8 cellular contexts compared by ENCODE assay signal in genomic region chrX:56232221-56233082, GRCh38. TPM values are rescaled to one million over a fixed set of nuclear protein-coding genes. Genes with fewer than 3 reads are reported as not detected.
DNase-seq lines count a peak whose midpoint lies in the region; ATAC-seq and TF ChIP-seq lines count a peak whose summit lies in the region.

KLF8 (plus strand) TSS chrX:56232356; CDS start chrX:56233335, 979 bp downstream.

- H3K4me1 ChIP-seq in heart left ventricle, result peaks cover 0 to 27% (median 1%) of the 10 kb centered on the region in 12 donors
- H3K4me1 ChIP-seq in rectal smooth muscle tissue (ENCODE audit: control insufficient read depth, insufficient read depth, low read length), result no peaks in the 10 kb centered on the region

- peak; percentile 0 for DNase-seq in DMS53 treated with DMSO at 0.1 percent for 48 hours (lab: John Stamatoyannopoulos, UW; ENCODE audit: unreplicated experiment)
- peak; percentile 19 for DNase-seq in LHCN-M2 (ENCODE audit: low read depth)
- DNase-seq in activated effector memory CD4-positive, alpha-beta T cell treated with Interleukin-2 at 50 U/mL for 16 hours, result peak; percentile 18
- peak; percentile 34 to 52 (median 50) for DNase-seq in heart left ventricle
- no peak for DNase-seq in 8988T
- no peak for DNase-seq in NCI-H524 treated with DMSO at 0.1 percent for 48 hours (lab: John Stamatoyannopoulos, UW)

- ATAC-seq in GM21423 (IDR thresholded peaks at IDR 0.05; ENCODE audit: unreplicated experiment) (peak; percentile 74), heart left ventricle (peak; percentile 74 to 83 (median 78))

- intact Hi-C loops in heart left ventricle (cut with DNase I), result loop anchor here in 2 of 10 donors (10.0 kb wide), 2 partner anchors 328 to 518 kb away; partner anchors contain the start of gene RRAGB (in 1 of the 2)

- H3K4me3 ChIP-seq in heart left ventricle (peak within 1 kb of the TSS; percentile 13 to 69 (median 55)), rectal smooth muscle tissue (ENCODE audit: low read length) (peak within 1 kb of the TSS; percentile 64)

- no peak for TF ChIP-seq CTCF in heart left ventricle (IDR thresholded peaks at IDR 0.05)

- H3K9ac ChIP-seq in rectal smooth muscle tissue (ENCODE audit: low read length), result peak within 1 kb of the TSS; percentile 32

- peaks cover 0 to 19% (median 0%) of the 10 kb centered on the region in 9 donors for H3K27me3 ChIP-seq in heart left ventricle
- H3K27me3 ChIP-seq in rectal smooth muscle tissue (ENCODE audit: control insufficient read depth, insufficient read depth, low read length), result no peaks in the 10 kb centered on the region

- 0 to 33% (median 15%) methylated on average over 37 to 38 of the region's 38 CpGs for WGBS in heart left ventricle, 4 donors

- TF ChIP-seq POLR2A in heart left ventricle (IDR thresholded peaks at IDR 0.05), result peak in 1 of 2 donors; percentile 31

- no peaks in the 10 kb centered on the region for H3K9me3 ChIP-seq in heart left ventricle

- H3K27ac ChIP-seq in heart left ventricle (peak within 1 kb of the TSS; percentile 46 to 81 (median 70)), rectal smooth muscle tissue (ENCODE audit: low read depth, low read length) (peak within 1 kb of the TSS; percentile 80)

- H3K36me3 ChIP-seq in heart left ventricle, result no peaks in the 10 kb centered on the region
- H3K36me3 ChIP-seq in rectal smooth muscle tissue (ENCODE audit: control insufficient read depth, insufficient read depth, low read length), result no peaks in the 10 kb centered on the region

RNA-seq across cellular contexts. Expression of gene KLF8, which starts in this region (rescaled TPM):
- total RNA-seq in LHCN-M2 (2014; rRNA removed), result 1.5 and 2.2 TPM in 2 replicates
- 0.35 TPM for polyA plus RNA-seq in LHCN-M2 (2012)
- total RNA-seq in heart left ventricle, result 1 to 10 TPM; 1.4 to 6.2 (median 2.6) TPM
- polyA plus RNA-seq in heart left ventricle, result 1 to 10 TPM; 1.6 to 3.5 TPM

Comparison
In these comparisons a context has a peak if more than half of its experiments do, and no peak if none do; other contexts are left out.
1. DNase-seq: peak in DMS53 treated with DMSO at 0.1 percent for 48 hours (single experiment), LHCN-M2 (single experiment), activated effector memory CD4-positive, alpha-beta T cell treated with Interleukin-2 at 50 U/mL for 16 hours (single experiment) and heart left ventricle (5 of 5); none in 8988T (single experiment) and NCI-H524 treated with DMSO at 0.1 percent for 48 hours (single experiment).